In the genomic region with DNA sequence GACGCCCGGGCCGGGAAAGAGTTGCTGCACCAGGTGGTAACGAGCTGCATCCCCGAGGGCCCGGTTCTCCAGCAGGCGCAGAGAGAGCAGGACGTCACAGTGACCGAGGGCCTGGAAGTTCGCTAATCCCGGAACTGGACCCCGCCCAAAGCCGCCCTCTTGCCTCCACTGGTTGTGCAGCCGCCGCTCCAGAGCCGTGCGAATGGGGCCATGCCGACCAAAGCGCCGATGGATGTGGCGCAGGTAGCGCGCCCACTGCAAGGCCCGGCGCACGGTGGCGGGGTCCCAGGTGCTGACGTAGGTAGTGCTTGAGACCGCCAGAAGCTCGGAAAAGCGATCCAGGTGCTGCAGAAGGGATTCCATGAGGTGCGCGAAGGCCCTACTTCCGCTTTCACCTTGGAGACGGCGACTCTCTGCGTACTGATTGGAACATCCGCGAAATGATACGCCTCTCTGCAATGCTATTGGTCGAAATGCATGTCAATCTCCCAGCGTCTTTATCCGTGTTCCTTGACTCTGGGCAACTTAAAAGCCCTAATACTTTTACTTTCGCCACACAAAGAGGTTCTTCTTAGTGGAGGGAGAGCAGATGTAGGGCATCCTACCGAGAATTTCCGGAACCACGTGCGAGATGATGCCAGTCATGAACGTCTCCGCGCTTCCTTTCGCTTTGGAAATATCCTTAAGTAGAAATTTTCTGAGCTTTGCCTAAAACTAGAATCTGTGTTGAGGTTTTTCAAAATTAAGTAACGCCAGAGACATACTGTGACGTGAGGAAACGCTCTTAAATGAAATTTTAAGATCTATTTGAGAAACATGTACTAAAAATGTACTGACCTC, we compare ENCODE assay signal across 1 cellular context.
TF ChIP-seq lines count a peak whose summit lies in the region.

A gene with protein sequence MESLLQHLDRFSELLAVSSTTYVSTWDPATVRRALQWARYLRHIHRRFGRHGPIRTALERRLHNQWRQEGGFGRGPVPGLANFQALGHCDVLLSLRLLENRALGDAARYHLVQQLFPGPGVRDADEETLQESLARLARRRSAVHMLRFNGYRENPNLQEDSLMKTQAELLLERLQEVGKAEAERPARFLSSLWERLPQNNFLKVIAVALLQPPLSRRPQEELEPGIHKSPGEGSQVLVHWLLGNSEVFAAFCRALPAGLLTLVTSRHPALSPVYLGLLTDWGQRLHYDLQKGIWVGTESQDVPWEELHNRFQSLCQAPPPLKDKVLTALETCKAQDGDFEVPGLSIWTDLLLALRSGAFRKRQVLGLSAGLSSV (minus strand): TSS at position 376 of the 840 bp plus-strand sequence. CDS start 13 bp downstream, at position 363.

TF ChIP-seq in HepG2, 621 proteins besides CTCF, POLR2A, EP300 and RAD21 (continued from another document and continues in another):
- TF ChIP-seq, protein P1, sequence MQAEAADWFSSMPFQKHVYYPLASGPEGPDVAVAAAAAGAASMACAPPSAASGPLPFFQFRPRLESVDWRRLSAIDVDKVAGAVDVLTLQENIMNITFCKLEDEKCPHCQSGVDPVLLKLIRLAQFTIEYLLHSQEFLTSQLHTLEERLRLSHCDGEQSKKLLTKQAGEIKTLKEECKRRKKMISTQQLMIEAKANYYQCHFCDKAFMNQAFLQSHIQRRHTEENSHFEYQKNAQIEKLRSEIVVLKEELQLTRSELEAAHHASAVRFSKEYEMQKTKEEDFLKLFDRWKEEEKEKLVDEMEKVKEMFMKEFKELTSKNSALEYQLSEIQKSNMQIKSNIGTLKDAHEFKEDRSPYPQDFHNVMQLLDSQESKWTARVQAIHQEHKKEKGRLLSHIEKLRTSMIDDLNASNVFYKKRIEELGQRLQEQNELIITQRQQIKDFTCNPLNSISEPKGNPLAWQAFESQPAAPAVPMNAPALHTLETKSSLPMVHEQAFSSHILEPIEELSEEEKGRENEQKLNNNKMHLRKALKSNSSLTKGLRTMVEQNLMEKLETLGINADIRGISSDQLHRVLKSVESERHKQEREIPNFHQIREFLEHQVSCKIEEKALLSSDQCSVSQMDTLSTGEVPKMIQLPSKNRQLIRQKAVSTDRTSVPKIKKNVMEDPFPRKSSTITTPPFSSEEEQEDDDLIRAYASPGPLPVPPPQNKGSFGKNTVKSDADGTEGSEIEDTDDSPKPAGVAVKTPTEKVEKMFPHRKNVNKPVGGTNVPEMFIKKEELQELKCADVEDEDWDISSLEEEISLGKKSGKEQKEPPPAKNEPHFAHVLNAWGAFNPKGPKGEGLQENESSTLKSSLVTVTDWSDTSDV (CRISPR knock-in tag; IDR thresholded peaks at IDR 0.05): no peak
- TF ChIP-seq HNRNPLL (IDR thresholded peaks at IDR 0.05; ENCODE audit: low read depth, low read length, poor library complexity, severe bottlenecking): peak; percentile 83
- TF ChIP-seq, protein P2, sequence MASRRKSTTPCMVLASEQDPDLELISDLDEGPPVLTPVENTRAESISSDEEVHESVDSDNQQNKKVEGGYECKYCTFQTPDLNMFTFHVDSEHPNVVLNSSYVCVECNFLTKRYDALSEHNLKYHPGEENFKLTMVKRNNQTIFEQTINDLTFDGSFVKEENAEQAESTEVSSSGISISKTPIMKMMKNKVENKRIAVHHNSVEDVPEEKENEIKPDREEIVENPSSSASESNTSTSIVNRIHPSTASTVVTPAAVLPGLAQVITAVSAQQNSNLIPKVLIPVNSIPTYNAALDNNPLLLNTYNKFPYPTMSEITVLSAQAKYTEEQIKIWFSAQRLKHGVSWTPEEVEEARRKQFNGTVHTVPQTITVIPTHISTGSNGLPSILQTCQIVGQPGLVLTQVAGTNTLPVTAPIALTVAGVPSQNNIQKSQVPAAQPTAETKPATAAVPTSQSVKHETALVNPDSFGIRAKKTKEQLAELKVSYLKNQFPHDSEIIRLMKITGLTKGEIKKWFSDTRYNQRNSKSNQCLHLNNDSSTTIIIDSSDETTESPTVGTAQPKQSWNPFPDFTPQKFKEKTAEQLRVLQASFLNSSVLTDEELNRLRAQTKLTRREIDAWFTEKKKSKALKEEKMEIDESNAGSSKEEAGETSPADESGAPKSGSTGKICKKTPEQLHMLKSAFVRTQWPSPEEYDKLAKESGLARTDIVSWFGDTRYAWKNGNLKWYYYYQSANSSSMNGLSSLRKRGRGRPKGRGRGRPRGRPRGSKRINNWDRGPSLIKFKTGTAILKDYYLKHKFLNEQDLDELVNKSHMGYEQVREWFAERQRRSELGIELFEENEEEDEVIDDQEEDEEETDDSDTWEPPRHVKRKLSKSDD (CRISPR knock-in tag; IDR thresholded peaks at IDR 0.05; ENCODE audit: low read depth): peak; percentile 70; the same call in 1 of the 2 replicates
- TF ChIP-seq ZNF441 (CRISPR knock-in tag; IDR thresholded peaks at IDR 0.05; ENCODE audit: borderline replicate concordance): no peak; the same call in none of the 2 replicates
- TF ChIP-seq REXO4 (CRISPR knock-in tag; IDR thresholded peaks at IDR 0.05; ENCODE audit: borderline replicate concordance): no peak
- TF ChIP-seq RXRB (CRISPR knock-in tag; IDR thresholded peaks at IDR 0.05; ENCODE audit: borderline replicate concordance): no peak
- TF ChIP-seq ZNF816 (CRISPR knock-in tag; IDR thresholded peaks at IDR 0.05; ENCODE audit: borderline replicate concordance): peak; percentile 79; the same call in 1 of the 2 replicates
- no peak for TF ChIP-seq ZNF138 (CRISPR knock-in tag; IDR thresholded peaks at IDR 0.05; ENCODE audit: low read depth)
- TF ChIP-seq ZNF468 (CRISPR knock-in tag; IDR thresholded peaks at IDR 0.05): no peak
- TF ChIP-seq, protein P3, sequence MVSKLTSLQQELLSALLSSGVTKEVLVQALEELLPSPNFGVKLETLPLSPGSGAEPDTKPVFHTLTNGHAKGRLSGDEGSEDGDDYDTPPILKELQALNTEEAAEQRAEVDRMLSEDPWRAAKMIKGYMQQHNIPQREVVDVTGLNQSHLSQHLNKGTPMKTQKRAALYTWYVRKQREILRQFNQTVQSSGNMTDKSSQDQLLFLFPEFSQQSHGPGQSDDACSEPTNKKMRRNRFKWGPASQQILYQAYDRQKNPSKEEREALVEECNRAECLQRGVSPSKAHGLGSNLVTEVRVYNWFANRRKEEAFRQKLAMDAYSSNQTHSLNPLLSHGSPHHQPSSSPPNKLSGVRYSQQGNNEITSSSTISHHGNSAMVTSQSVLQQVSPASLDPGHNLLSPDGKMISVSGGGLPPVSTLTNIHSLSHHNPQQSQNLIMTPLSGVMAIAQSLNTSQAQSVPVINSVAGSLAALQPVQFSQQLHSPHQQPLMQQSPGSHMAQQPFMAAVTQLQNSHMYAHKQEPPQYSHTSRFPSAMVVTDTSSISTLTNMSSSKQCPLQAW (CRISPR knock-in tag; IDR thresholded peaks at IDR 0.05): peak; percentile 39; the same call in 1 of the 2 replicates
- TF ChIP-seq, protein P4, sequence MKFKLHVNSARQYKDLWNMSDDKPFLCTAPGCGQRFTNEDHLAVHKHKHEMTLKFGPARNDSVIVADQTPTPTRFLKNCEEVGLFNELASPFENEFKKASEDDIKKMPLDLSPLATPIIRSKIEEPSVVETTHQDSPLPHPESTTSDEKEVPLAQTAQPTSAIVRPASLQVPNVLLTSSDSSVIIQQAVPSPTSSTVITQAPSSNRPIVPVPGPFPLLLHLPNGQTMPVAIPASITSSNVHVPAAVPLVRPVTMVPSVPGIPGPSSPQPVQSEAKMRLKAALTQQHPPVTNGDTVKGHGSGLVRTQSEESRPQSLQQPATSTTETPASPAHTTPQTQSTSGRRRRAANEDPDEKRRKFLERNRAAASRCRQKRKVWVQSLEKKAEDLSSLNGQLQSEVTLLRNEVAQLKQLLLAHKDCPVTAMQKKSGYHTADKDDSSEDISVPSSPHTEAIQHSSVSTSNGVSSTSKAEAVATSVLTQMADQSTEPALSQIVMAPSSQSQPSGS (CRISPR knock-in tag; IDR thresholded peaks at IDR 0.05): no peak
- TF ChIP-seq, protein P5, sequence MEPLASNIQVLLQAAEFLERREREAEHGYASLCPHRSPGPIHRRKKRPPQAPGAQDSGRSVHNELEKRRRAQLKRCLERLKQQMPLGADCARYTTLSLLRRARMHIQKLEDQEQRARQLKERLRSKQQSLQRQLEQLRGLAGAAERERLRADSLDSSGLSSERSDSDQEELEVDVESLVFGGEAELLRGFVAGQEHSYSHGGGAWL (CRISPR knock-in tag; IDR thresholded peaks at IDR 0.05): peak; percentile 75; the same call in 1 of the 2 replicates
- TF ChIP-seq SPEN (CRISPR knock-in tag; IDR thresholded peaks at IDR 0.05; ENCODE audit: low read depth): peak; percentile 62; the same call in 1 of the 2 replicates
- no peak for TF ChIP-seq ZNF781 (CRISPR knock-in tag; IDR thresholded peaks at IDR 0.05; ENCODE audit: borderline replicate concordance, not compliant biosample characterization)
- 0 out of 2 replicates have a peak, but pooled peaks have one; percentile 54 for TF ChIP-seq SMAD3 (CRISPR knock-in tag; IDR thresholded peaks at IDR 0.05)
- TF ChIP-seq MTF1 (CRISPR knock-in tag; IDR thresholded peaks at IDR 0.05): no peak
- peak; percentile 79; the same call in 1 of the 2 replicates for TF ChIP-seq ZBTB7A (CRISPR knock-in tag; IDR thresholded peaks at IDR 0.05)
- no peak for TF ChIP-seq ZNF879 (CRISPR knock-in tag; IDR thresholded peaks at IDR 0.05)
- no peak for TF ChIP-seq ZBTB42 (CRISPR knock-in tag; IDR thresholded peaks at IDR 0.05)
- TF ChIP-seq U2AF2 (IDR thresholded peaks at IDR 0.05; ENCODE audit: low read depth, low read length): no peak
- TF ChIP-seq, protein P6, sequence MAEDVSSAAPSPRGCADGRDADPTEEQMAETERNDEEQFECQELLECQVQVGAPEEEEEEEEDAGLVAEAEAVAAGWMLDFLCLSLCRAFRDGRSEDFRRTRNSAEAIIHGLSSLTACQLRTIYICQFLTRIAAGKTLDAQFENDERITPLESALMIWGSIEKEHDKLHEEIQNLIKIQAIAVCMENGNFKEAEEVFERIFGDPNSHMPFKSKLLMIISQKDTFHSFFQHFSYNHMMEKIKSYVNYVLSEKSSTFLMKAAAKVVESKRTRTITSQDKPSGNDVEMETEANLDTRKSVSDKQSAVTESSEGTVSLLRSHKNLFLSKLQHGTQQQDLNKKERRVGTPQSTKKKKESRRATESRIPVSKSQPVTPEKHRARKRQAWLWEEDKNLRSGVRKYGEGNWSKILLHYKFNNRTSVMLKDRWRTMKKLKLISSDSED (CRISPR knock-in tag; IDR thresholded peaks at IDR 0.05): no peak
- TF ChIP-seq ZNF274 (CRISPR knock-in tag; IDR thresholded peaks at IDR 0.05): peak; percentile 88
- no peak for TF ChIP-seq TCF12 (IDR thresholded peaks at IDR 0.05)
- TF ChIP-seq TCF12 (CRISPR knock-in tag; IDR thresholded peaks at IDR 0.05): no peak; the same call in 1 of the 2 replicates
- TF ChIP-seq CBX2 (IDR thresholded peaks at IDR 0.05; ENCODE audit: low read depth, low read length): no peak
- no peak for TF ChIP-seq CBX2 (CRISPR knock-in tag; IDR thresholded peaks at IDR 0.05; ENCODE audit: low read depth)
- no peak for TF ChIP-seq HDAC6 (IDR thresholded peaks at IDR 0.05; ENCODE audit: low read depth, low read length)
- TF ChIP-seq ZNF749 (CRISPR knock-in tag; IDR thresholded peaks at IDR 0.05; ENCODE audit: borderline replicate concordance): no peak; the same call in 1 of the 2 replicates
- no peak for TF ChIP-seq PHF5A (CRISPR knock-in tag; IDR thresholded peaks at IDR 0.05; ENCODE audit: low read depth, unreplicated experiment)
- TF ChIP-seq, protein P7, sequence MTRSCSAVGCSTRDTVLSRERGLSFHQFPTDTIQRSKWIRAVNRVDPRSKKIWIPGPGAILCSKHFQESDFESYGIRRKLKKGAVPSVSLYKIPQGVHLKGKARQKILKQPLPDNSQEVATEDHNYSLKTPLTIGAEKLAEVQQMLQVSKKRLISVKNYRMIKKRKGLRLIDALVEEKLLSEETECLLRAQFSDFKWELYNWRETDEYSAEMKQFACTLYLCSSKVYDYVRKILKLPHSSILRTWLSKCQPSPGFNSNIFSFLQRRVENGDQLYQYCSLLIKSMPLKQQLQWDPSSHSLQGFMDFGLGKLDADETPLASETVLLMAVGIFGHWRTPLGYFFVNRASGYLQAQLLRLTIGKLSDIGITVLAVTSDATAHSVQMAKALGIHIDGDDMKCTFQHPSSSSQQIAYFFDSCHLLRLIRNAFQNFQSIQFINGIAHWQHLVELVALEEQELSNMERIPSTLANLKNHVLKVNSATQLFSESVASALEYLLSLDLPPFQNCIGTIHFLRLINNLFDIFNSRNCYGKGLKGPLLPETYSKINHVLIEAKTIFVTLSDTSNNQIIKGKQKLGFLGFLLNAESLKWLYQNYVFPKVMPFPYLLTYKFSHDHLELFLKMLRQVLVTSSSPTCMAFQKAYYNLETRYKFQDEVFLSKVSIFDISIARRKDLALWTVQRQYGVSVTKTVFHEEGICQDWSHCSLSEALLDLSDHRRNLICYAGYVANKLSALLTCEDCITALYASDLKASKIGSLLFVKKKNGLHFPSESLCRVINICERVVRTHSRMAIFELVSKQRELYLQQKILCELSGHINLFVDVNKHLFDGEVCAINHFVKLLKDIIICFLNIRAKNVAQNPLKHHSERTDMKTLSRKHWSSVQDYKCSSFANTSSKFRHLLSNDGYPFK (CRISPR knock-in tag; IDR thresholded peaks at IDR 0.05; ENCODE audit: borderline replicate concordance): peak; percentile 93; the same call in 1 of the 2 replicates
- no peak for TF ChIP-seq RFXANK (CRISPR knock-in tag; IDR thresholded peaks at IDR 0.05)
- no peak for TF ChIP-seq PRPF4 (IDR thresholded peaks at IDR 0.05; ENCODE audit: low read depth, low read length, poor library complexity, severe bottlenecking)
- TF ChIP-seq ZNF260 (CRISPR knock-in tag; IDR thresholded peaks at IDR 0.05; ENCODE audit: borderline replicate concordance, low read depth): no peak
- no peak for TF ChIP-seq SETDB1 (CRISPR knock-in tag; IDR thresholded peaks at IDR 0.05; ENCODE audit: borderline replicate concordance)
- TF ChIP-seq, protein P8, sequence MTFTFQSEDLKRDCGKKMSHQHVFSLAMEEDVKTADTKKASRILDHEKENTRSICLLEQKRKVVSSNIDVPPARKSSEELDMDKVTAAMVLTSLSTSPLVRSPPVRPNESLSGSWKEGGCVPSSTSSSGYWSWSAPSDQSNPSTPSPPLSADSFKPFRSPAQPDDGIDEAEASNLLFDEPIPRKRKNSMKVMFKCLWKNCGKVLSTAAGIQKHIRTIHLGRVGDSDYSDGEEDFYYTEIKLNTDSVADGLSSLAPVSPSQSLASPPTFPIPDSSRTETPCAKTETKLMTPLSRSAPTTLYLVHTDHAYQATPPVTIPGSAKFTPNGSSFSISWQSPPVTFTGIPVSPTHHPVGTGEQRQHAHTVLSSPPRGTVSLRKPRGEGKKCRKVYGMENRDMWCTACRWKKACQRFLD (CRISPR knock-in tag; IDR thresholded peaks at IDR 0.05; ENCODE audit: borderline replicate concordance): no peak; the same call in 1 of the 2 replicates
- TF ChIP-seq ZNF33B (CRISPR knock-in tag; IDR thresholded peaks at IDR 0.05): peak; percentile 58; the same call in 1 of the 2 replicates
- no peak for TF ChIP-seq SMARCC2 (IDR thresholded peaks at IDR 0.05)
- TF ChIP-seq PHF8 (CRISPR knock-in tag; IDR thresholded peaks at IDR 0.05): peak; percentile 94
- TF ChIP-seq YY1 (IDR thresholded peaks at IDR 0.05; ENCODE audit: insufficient read depth, insufficient replicate concordance, low read depth, low read length): peak; percentile 70
- no peak for TF ChIP-seq PPARG (CRISPR knock-in tag; conservative IDR thresholded peaks at IDR 0.05)
- TF ChIP-seq MBD4 (IDR thresholded peaks at IDR 0.05; ENCODE audit: borderline replicate concordance, low read length): no peak
- TF ChIP-seq, protein P9, sequence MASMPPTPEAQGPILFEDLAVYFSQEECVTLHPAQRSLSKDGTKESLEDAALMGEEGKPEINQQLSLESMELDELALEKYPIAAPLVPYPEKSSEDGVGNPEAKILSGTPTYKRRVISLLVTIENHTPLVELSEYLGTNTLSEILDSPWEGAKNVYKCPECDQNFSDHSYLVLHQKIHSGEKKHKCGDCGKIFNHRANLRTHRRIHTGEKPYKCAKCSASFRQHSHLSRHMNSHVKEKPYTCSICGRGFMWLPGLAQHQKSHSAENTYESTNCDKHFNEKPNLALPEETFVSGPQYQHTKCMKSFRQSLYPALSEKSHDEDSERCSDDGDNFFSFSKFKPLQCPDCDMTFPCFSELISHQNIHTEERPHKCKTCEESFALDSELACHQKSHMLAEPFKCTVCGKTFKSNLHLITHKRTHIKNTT (CRISPR knock-in tag; IDR thresholded peaks at IDR 0.05): no peak
- no peak for TF ChIP-seq ZNF577 (CRISPR knock-in tag; IDR thresholded peaks at IDR 0.05; ENCODE audit: borderline replicate concordance, low read depth)
